In genomic region chr1:202848191-202848542, GRCh38 we compare ENCODE assay signal across 14 cellular contexts. TPM values are rescaled to one million over a fixed set of nuclear protein-coding genes. Genes with fewer than 3 reads are reported as not detected.
DNase-seq lines count a peak whose midpoint lies in the region; ATAC-seq and TF ChIP-seq lines count a peak whose summit lies in the region.
"Had no signal": no experiment of that assay in that cellular context is flagged by ENCODE, and none has a peak within 500 bp of the region (broad histone marks: within the 10 kb centered on the region; RNA-seq: fewer than 3 reads in every experiment).

No MANE protein-coding gene starts in this region.

- H3K4me3 Mint-ChIP-seq in activated naive CD8-positive, alpha-beta T cell treated with anti-CD3 and anti-CD28 coated beads, Interleukin-2, amount 10 ng/mL, durations not matched to agents 7 days and 5 days = no peak overlapping the region
- no peak overlapping the region for H3K4me3 Mint-ChIP-seq in activated naive CD8-positive, alpha-beta T cell treated with anti-CD3 and anti-CD28 coated beads for 36 hours
- H3K4me3 Mint-ChIP-seq: activated naive CD4-positive, alpha-beta T cell treated with anti-CD3 and anti-CD28 coated beads, Interleukin-2, amount 50 U/mL, for 24 hours had no signal

- H3K4me3 ChIP-seq in OCI-LY7 (ENCODE audit: low read depth, low read length, poor library complexity, severe bottlenecking) = no peak overlapping the region

- no peaks in the 10 kb centered on the region for H3K36me3 Mint-ChIP-seq in activated naive CD8-positive, alpha-beta T cell treated with anti-CD3 and anti-CD28 coated beads, Interleukin-2, amount 10 ng/mL, durations not matched to agents 7 days and 5 days
- no peaks in the 10 kb centered on the region for H3K36me3 Mint-ChIP-seq in activated naive CD8-positive, alpha-beta T cell treated with anti-CD3 and anti-CD28 coated beads for 36 hours
- H3K36me3 Mint-ChIP-seq: activated naive CD4-positive, alpha-beta T cell treated with anti-CD3 and anti-CD28 coated beads, Interleukin-2, amount 50 U/mL, for 24 hours had no signal

- H3K4me1 ChIP-seq in OCI-LY7 (ENCODE audit: insufficient read depth, low read length, poor library complexity, severe bottlenecking) = peaks cover 13% of the 10 kb centered on the region

- H4K20me1 ChIP-seq in OCI-LY7 (ENCODE audit: insufficient read depth, low read length) = no peaks in the 10 kb centered on the region

- no peak for ATAC-seq in activated naive CD8-positive, alpha-beta T cell treated with anti-CD3 and anti-CD28 coated beads, Interleukin-2, amount 10 ng/mL, durations not matched to agents 7 days and 5 days (ENCODE audit: low read depth)
- ATAC-seq in HG02642 (IDR thresholded peaks at IDR 0.05; ENCODE audit: poor library complexity, unreplicated experiment) (peak; percentile 71), GM19324 (IDR thresholded peaks at IDR 0.05; ENCODE audit: low FRiP score, unreplicated experiment) (no peak)
- peak; percentile 30 for ATAC-seq in stimulated activated naive CD8-positive, alpha-beta T cell treated with anti-CD3 and anti-CD28 coated beads, Interleukin-15, Interleukin-2, amounts not matched to agents 100 U/mL and 50 U/mL, for 24 hours
- ATAC-seq: left cardiac atrium had no signal

- POLR2A ChIA-PET in activated naive CD8-positive, alpha-beta T cell treated with anti-CD3 and anti-CD28 coated beads, Interleukin-2, amount 10 ng/mL, durations not matched to agents 7 days and 5 days (lab: Charles Lee) = no interaction called here
- POLR2A ChIA-PET in OCI-LY7 (lab: Charles Lee) = no interaction called here

- no peaks in the 10 kb centered on the region for H3K9me3 ChIP-seq in OCI-LY7 (ENCODE audit: low read length)

- no peak for DNase-seq in activated naive CD8-positive, alpha-beta T cell treated with anti-CD3 and anti-CD28 coated beads, Interleukin-2, amount 10 ng/mL, durations not matched to agents 7 days and 5 days
- DNase-seq in activated naive CD8-positive, alpha-beta T cell treated with anti-CD3 and anti-CD28 coated beads for 36 hours = no peak
- DNase-seq in OCI-LY7 (ENCODE audit: low spot score) (peak; percentile 38), KBM-7 (no peak), NCI-H2029 treated with DMSO at 0.1 percent for 48 hours (lab: John Stamatoyannopoulos, UW) (no peak)
- DNase-seq in stimulated activated naive CD8-positive, alpha-beta T cell treated with anti-CD3 and anti-CD28 coated beads, Interleukin-15, Interleukin-2, amounts not matched to agents 100 U/mL and 50 U/mL, for 24 hours = no peak
- DNase-seq: DMS153; left cardiac atrium; NCI-H446 treated with DMSO at 0.1 percent for 48 hours; stimulated activated naive CD4-positive, alpha-beta T cell treated with Interleukin-2 at 50 U/mL for 16 hours had no signal

- in situ Hi-C loops in KBM-7 (cut with MboI; ENCODE audit: low pct_unique_long_range_greater_than_20kb, low sequenced_read_pairs) = no loop called here

- H3K4me2 ChIP-seq in OCI-LY7 (ENCODE audit: low read length) = no peak overlapping the region

- no peaks in the 10 kb centered on the region for H3K36me3 ChIP-seq in OCI-LY7 (ENCODE audit: insufficient read depth, low read length)

- no peak for TF ChIP-seq CTCF in OCI-LY7 (conservative IDR thresholded peaks at IDR 0.05; ENCODE audit: low read length)

- intact Hi-C loops in OCI-LY7 (cut with micrococcal nuclease; ENCODE audit: unreplicated experiment) = no loop called here

- CTCF ChIA-PET in OCI-LY7 (lab: Charles Lee; ENCODE audit: unreplicated experiment) = no interaction called here

- no peaks in the 10 kb centered on the region for H3K79me2 ChIP-seq in OCI-LY7 (ENCODE audit: insufficient read depth, low read depth, low read length)

- H3K4me1 Mint-ChIP-seq in activated naive CD8-positive, alpha-beta T cell treated with anti-CD3 and anti-CD28 coated beads, Interleukin-2, amount 10 ng/mL, durations not matched to agents 7 days and 5 days = peaks cover 22% of the 10 kb centered on the region
- H3K4me1 Mint-ChIP-seq in activated naive CD8-positive, alpha-beta T cell treated with anti-CD3 and anti-CD28 coated beads for 36 hours = peaks cover 5% of the 10 kb centered on the region
- H3K4me1 Mint-ChIP-seq: activated naive CD4-positive, alpha-beta T cell treated with anti-CD3 and anti-CD28 coated beads, Interleukin-2, amount 50 U/mL, for 24 hours had no signal

- H3K9me2 ChIP-seq in OCI-LY7 (ENCODE audit: insufficient read depth, low read length) = no peaks in the 10 kb centered on the region

- BruUV-seq in OCI-LY7 (replicated peaks; lab: Mats Ljungman, UMichigan) = no TSS peak

- H2AFZ ChIP-seq in OCI-LY7 (ENCODE audit: low read length) = no peak overlapping the region

- H3K9me3 Mint-ChIP-seq in activated naive CD8-positive, alpha-beta T cell treated with anti-CD3 and anti-CD28 coated beads, Interleukin-2, amount 10 ng/mL, durations not matched to agents 7 days and 5 days = no peaks in the 10 kb centered on the region
- no peaks in the 10 kb centered on the region for H3K9me3 Mint-ChIP-seq in activated naive CD8-positive, alpha-beta T cell treated with anti-CD3 and anti-CD28 coated beads for 36 hours
- H3K9me3 Mint-ChIP-seq: activated naive CD4-positive, alpha-beta T cell treated with anti-CD3 and anti-CD28 coated beads, Interleukin-2, amount 50 U/mL, for 24 hours had no signal

- H3K27me3 Mint-ChIP-seq in activated naive CD8-positive, alpha-beta T cell treated with anti-CD3 and anti-CD28 coated beads, Interleukin-2, amount 10 ng/mL, durations not matched to agents 7 days and 5 days = no peaks in the 10 kb centered on the region
- H3K27me3 Mint-ChIP-seq in activated naive CD8-positive, alpha-beta T cell treated with anti-CD3 and anti-CD28 coated beads for 36 hours = no peaks in the 10 kb centered on the region
- H3K27me3 Mint-ChIP-seq: activated naive CD4-positive, alpha-beta T cell treated with anti-CD3 and anti-CD28 coated beads, Interleukin-2, amount 50 U/mL, for 24 hours had no signal

- no peak overlapping the region for H3K27ac ChIP-seq in OCI-LY7 (ENCODE audit: low read depth, low read length, poor library complexity, severe bottlenecking)

- H3K27ac Mint-ChIP-seq in activated naive CD8-positive, alpha-beta T cell treated with anti-CD3 and anti-CD28 coated beads, Interleukin-2, amount 10 ng/mL, durations not matched to agents 7 days and 5 days = peak overlapping the region; percentile 2
- H3K27ac Mint-ChIP-seq in activated naive CD8-positive, alpha-beta T cell treated with anti-CD3 and anti-CD28 coated beads for 36 hours = no peak overlapping the region
- H3K27ac Mint-ChIP-seq: activated naive CD4-positive, alpha-beta T cell treated with anti-CD3 and anti-CD28 coated beads, Interleukin-2, amount 50 U/mL, for 24 hours had no signal

RNA-seq across cellular contexts. Expression of gene PCAT6, which starts 37.4 kb away (rescaled TPM):
- total RNA-seq in activated naive CD8-positive, alpha-beta T cell treated with anti-CD3 and anti-CD28 coated beads, Interleukin-2, amount 10 ng/mL, durations not matched to agents 7 days and 5 days = under 1 TPM in 1 of 2 experiments, not detected in 1; 0.61 TPM
- under 1 TPM; 0.45 to 0.80 TPM for total RNA-seq in activated naive CD8-positive, alpha-beta T cell treated with anti-CD3 and anti-CD28 coated beads for 36 hours
- total RNA-seq in OCI-LY7 (2014; rRNA removed; shearing (Covaris generic)) = not detected in 2 replicates
- not detected in 2 replicates for total RNA-seq in OCI-LY7 (2022)
- total RNA-seq: frontal cortex had no signal

RNA-seq across cellular contexts. Expression of gene KDM5B, which starts 39.9 kb away (rescaled TPM):
- 10 to 100 TPM; 45.2 to 55.5 TPM for total RNA-seq in activated naive CD8-positive, alpha-beta T cell treated with anti-CD3 and anti-CD28 coated beads, Interleukin-2, amount 10 ng/mL, durations not matched to agents 7 days and 5 days
- total RNA-seq in activated naive CD8-positive, alpha-beta T cell treated with anti-CD3 and anti-CD28 coated beads for 36 hours = 10 to 100 TPM; 18.3 to 19.3 TPM
- not detected in 2 replicates for total RNA-seq in OCI-LY7 (2014; rRNA removed; shearing (Covaris generic))
- total RNA-seq in OCI-LY7 (2022) = not detected in 2 replicates

RNA-seq across cellular contexts. Expression of gene RABIF, which starts 40.8 kb away (rescaled TPM):
- 10 to 100 TPM; 12.7 to 13.1 TPM for total RNA-seq in activated naive CD8-positive, alpha-beta T cell treated with anti-CD3 and anti-CD28 coated beads, Interleukin-2, amount 10 ng/mL, durations not matched to agents 7 days and 5 days
- 1 to 10 TPM; 8.4 to 9.0 TPM for total RNA-seq in activated naive CD8-positive, alpha-beta T cell treated with anti-CD3 and anti-CD28 coated beads for 36 hours
- 5.2 and 7.8 TPM in 2 replicates for total RNA-seq in OCI-LY7 (2014; rRNA removed; shearing (Covaris generic))
- total RNA-seq in OCI-LY7 (2022) = 7.8 and 8.8 TPM in 2 replicates

Comparison
In these comparisons a context has a peak if more than half of its experiments do, and no peak if none do; other contexts are left out.
1. ATAC-seq: peak in HG02642 (single experiment) and stimulated activated naive CD8-positive, alpha-beta T cell treated with anti-CD3 and anti-CD28 coated beads, Interleukin-15, Interleukin-2, amounts not matched to agents 100 U/mL and 50 U/mL, for 24 hours (single experiment); none in activated naive CD8-positive, alpha-beta T cell treated with anti-CD3 and anti-CD28 coated beads, Interleukin-2, amount 10 ng/mL, durations not matched to agents 7 days and 5 days (single experiment) and GM19324 (single experiment).
2. RNA of gene KDM5B, which starts 39.9 kb away (total RNA-seq): 45.2 to 55.5 TPM in activated naive CD8-positive, alpha-beta T cell treated with anti-CD3 and anti-CD28 coated beads, Interleukin-2, amount 10 ng/mL, durations not matched to agents 7 days and 5 days and 18.3 to 19.3 TPM in activated naive CD8-positive, alpha-beta T cell treated with anti-CD3 and anti-CD28 coated beads for 36 hours; not detected in OCI-LY7; every median in the first group is over 10 times any median in the second.